8 cellular contexts compared by ENCODE assay signal in genomic region chr7:42745357-42746022, GRCh38.
DNase-seq lines count a peak whose midpoint lies in the region; ATAC-seq and TF ChIP-seq lines count a peak whose summit lies in the region.

No MANE protein-coding gene starts in this region.

- ATAC-seq in GM19351 (IDR thresholded peaks at IDR 0.05; ENCODE audit: unreplicated experiment) (peak; percentile 60), GM18520 (IDR thresholded peaks at IDR 0.05; ENCODE audit: unreplicated experiment) (no peak)

- no peak overlapping the region for H3K4me2 ChIP-seq in fibroblast of lung (ENCODE audit: extremely low read depth, insufficient read depth, low read length)

- H3K4me3 ChIP-seq in AG04450 (ENCODE audit: low read depth, low read length) (no peak overlapping the region), SJCRH30 (no peak overlapping the region), fibroblast of lung (replicated peaks in 1 of 4; ENCODE audit: control extremely low read depth in 1 of 4, insufficient read depth in 1 of 4, low read depth in 3 of 4, low read length in 4 of 4) (no peak overlapping the region)

- H3K27ac ChIP-seq in AG04450 (ENCODE audit: low read depth, low read length) = no peak overlapping the region
- H3K27ac ChIP-seq in SJCRH30 = no peak overlapping the region
- no peak overlapping the region for H3K27ac ChIP-seq in fibroblast of lung (ENCODE audit: insufficient read depth, low read length)

- H3K27me3 ChIP-seq in AG04450 (ENCODE audit: control insufficient read depth, insufficient read depth, low read length) = no peaks in the 10 kb centered on the region
- H3K27me3 ChIP-seq in SJCRH30 = no peaks in the 10 kb centered on the region
- no peaks in the 10 kb centered on the region for H3K27me3 ChIP-seq in fibroblast of lung (ENCODE audit: control insufficient read depth, insufficient read depth, low read length)

- no peak overlapping the region for H3K9ac ChIP-seq in fibroblast of lung (ENCODE audit: insufficient read depth, low read length)

- DNase-seq in AG04450 (ENCODE audit: low read depth, low spot score) (no peak), SJCRH30 (peak; percentile 30 to 40), fibroblast of lung (ENCODE audit: low read depth in 2 of 2) (peak; percentile 10 to 15), GM19238 (ENCODE audit: insufficient read length, low spot score) (no peak), DMS114 treated with DMSO at 0.1 percent for 48 hours (lab: John Stamatoyannopoulos, UW; ENCODE audit: unreplicated experiment) (no peak)
- DNase-seq in stimulated activated CD4-positive, alpha-beta T cell treated with anti-CD3 and anti-CD28 coated beads, Interleukin-15, amount 100 ng/mL, for 24 hours = peak; percentile 66

- no peaks in the 10 kb centered on the region for H4K20me1 ChIP-seq in fibroblast of lung (ENCODE audit: control insufficient read depth, extremely low read depth, insufficient read depth, low read length)

- POLR2A ChIA-PET in AG04450 (lab: Yijun Ruan, JAX) = no interaction called here

- H3K36me3 ChIP-seq in SJCRH30 = no peaks in the 10 kb centered on the region
- no peaks in the 10 kb centered on the region for H3K36me3 ChIP-seq in fibroblast of lung (ENCODE audit: control insufficient read depth, insufficient read depth, low read length)

- CTCF ChIA-PET in AG04450 (lab: Charles Lee) = interaction anchor here (0.5 to 1.9 kb wide), 8 partner anchors 10 to 672 kb away, joined by 3 to 5 read pairs (median 3); no protein-coding TSS in a partner anchor

- H3K4me1 ChIP-seq in SJCRH30 = no peaks in the 10 kb centered on the region
- H3K4me1 ChIP-seq in fibroblast of lung (ENCODE audit: control insufficient read depth, extremely low read depth, insufficient read depth, low read length) = no peaks in the 10 kb centered on the region

- H2AFZ ChIP-seq in fibroblast of lung (ENCODE audit: low read length) = no peak overlapping the region

- H3K9me3 ChIP-seq in AG04450 (ENCODE audit: control insufficient read depth, insufficient read depth, low read length) = no peaks in the 10 kb centered on the region
- H3K9me3 ChIP-seq in SJCRH30 (replicated peaks) = no peaks in the 10 kb centered on the region
- H3K9me3 ChIP-seq in fibroblast of lung (ENCODE audit: control insufficient read depth, insufficient read depth, low read depth, low read length) = no peaks in the 10 kb centered on the region

- no peaks in the 10 kb centered on the region for H3K79me2 ChIP-seq in fibroblast of lung (ENCODE audit: control insufficient read depth, insufficient read depth, low read length)

- TF ChIP-seq CTCF in AG04450 (IDR thresholded peaks at IDR 0.05; ENCODE audit: low read depth, low read length) (peak; percentile 66), fibroblast of lung (conservative IDR thresholded peaks at IDR 0.05 in 1 of 2, IDR thresholded peaks at IDR 0.05 in 1 of 2; ENCODE audit: low read depth in 1 of 2, low read length in 2 of 2) (peak; percentile 52 to 66)

Comparison
In these comparisons a context has a peak if more than half of its experiments do, and no peak if none do; other contexts are left out.
1. DNase-seq: peak in SJCRH30 (2 of 2), fibroblast of lung (2 of 2) and stimulated activated CD4-positive, alpha-beta T cell treated with anti-CD3 and anti-CD28 coated beads, Interleukin-15, amount 100 ng/mL, for 24 hours (single experiment); none in AG04450 (single experiment), GM19238 (single experiment) and DMS114 treated with DMSO at 0.1 percent for 48 hours (single experiment).